19 cellular contexts compared by ENCODE assay signal in the genomic region with DNA sequence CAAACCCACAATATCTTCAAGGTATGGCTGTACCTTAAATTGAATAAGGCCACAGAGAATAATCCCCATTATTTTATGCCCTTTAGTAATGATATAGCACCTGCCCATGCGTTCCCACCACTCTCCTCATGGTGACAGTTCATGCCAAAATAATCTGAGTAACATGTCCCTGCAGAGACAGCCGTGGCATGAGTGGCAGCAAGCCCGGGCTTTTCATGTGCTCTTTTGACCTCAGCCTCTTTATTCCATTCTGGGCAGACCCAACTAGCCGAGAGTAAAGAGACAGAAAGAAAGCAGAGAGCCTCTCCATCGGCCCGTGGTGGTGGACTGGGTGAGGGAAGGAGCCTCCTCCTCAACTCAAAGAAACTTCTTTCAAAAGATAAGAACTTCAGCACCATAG. TPM values are rescaled to one million over a fixed set of nuclear protein-coding genes. Genes with fewer than 3 reads are reported as not detected.
"Had no signal": no experiment of that assay in that cellular context is flagged by ENCODE, and none has a peak within 500 bp of the region (broad histone marks: within the 10 kb centered on the region; RNA-seq: fewer than 3 reads in every experiment).

No MANE protein-coding gene starts in this region.

- H3K27ac ChIP-seq: coronary artery, parathyroid adenoma, tibial nerve, uterus had no signal

- H3K9me3 ChIP-seq: uterus had no signal

- H3K4me1 ChIP-seq: parathyroid adenoma, tibial nerve, uterus had no signal

- H3K27me3 ChIP-seq: tibial nerve, uterus had no signal

- H3K36me3 ChIP-seq: tibial nerve, uterus had no signal

- ATAC-seq: activated naive CD8-positive, alpha-beta T cell treated with anti-CD3 and anti-CD28 coated beads, Interleukin-2, amount 50 U/mL, for 24 hours; naive thymus-derived CD4-positive, alpha-beta T cell had no signal

- DNase-seq: activated CD4-positive, CD25-positive, alpha-beta regulatory T cell treated with anti-CD3 and anti-CD28 coated beads, Interleukin-2, amount 50 U/mL, for 72 hours; activated naive CD4-positive, alpha-beta T cell treated with Interleukin-2 at 50 U/mL for 16 hours; activated naive CD8-positive, alpha-beta T cell treated with anti-CD3 and anti-CD28 coated beads, Interleukin-2, amount 50 U/mL, for 24 hours; aorta; caudate nucleus; effector CD4-positive, alpha-beta T cell; foreskin fibroblast; naive thymus-derived CD4-positive, alpha-beta T cell; small intestine; stimulated activated CD4-positive, alpha-beta T cell treated with anti-CD3 and anti-CD28 coated beads, Interleukin-4, amount 100 ng/mL, for 24 hours; stimulated activated naive CD4-positive, alpha-beta T cell; substantia nigra; uterus had no signal

- H3K4me3 ChIP-seq: coronary artery, tibial nerve, uterus had no signal

RNA-seq across cellular contexts. Expression of a gene that starts 19.9 kb away (rescaled TPM):
- total RNA-seq: activated CD8-positive, alpha-beta memory T cell treated with anti-CD3 and anti-CD28 coated beads for 36 hours; activated T-helper 1 cell treated with anti-CD3 and anti-CD28 coated beads, Interleukin-12 subunit alpha, Interleukin-12 subunit beta, Interleukin-2, Interleukin-4 antibody, amounts not matched to agents 30 ng/mL and 10 ng/mL and 1 ng/mL, durations not matched to agents 14 hours and 24 hours and 36 hours; aorta; naive thymus-derived CD4-positive, alpha-beta T cell; T-helper 1 cell treated with Interleukin-12 subunit alpha and Interleukin-12 subunit beta and Interleukin-4 antibody, amounts not matched to agents 30 ng/mL and 1 ng/mL, for 36 hours had no signal
- polyA plus RNA-seq: naive thymus-derived CD4-positive, alpha-beta T cell had no signal
